26 cellular contexts compared by ENCODE assay signal in the genomic region with DNA sequence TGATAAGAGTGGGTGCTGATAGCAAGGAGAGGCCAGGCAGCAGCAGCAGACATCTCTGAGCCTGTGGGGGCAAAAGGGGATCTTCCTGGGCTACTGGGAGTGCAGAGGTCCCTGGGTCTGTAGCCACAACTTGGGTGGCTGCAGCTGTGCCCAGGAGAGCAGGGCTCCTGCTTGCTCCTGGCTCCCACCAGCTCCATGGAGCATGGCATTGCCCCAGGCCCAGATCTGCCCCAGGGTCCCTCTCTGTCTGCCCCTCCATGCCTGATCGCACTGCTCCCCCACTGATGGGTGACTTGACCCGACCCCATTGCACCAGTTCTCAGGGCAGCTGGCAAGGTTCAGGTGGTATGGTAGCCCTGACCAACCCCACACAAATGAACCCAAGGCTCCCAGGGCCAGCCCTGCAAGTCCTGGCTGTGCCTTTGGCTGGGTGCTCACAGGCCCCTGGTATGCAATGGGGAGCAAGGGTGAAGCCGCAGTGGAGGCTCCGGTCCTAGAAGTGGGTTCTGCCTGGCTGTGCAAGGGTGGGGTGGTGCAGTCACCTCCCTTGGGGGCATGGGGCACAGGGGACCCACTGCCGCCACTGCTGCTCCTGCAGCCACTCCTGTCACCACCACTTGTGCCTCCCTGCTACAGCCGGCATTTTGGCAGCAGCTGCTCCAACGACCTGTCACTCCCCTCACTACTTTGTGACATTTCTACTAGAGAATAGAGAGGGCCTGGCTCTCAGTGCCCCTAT.
"Had no signal": no experiment of that assay in that cellular context is flagged by ENCODE, and none has a peak within 500 bp of the region (broad histone marks: within the 10 kb centered on the region; RNA-seq: fewer than 3 reads in every experiment).

No MANE protein-coding gene starts in this region.

- DNase-seq: activated CD4-positive, alpha-beta T cell treated with anti-CD3 and anti-CD28 coated beads for 48 hours; activated CD4-positive, alpha-beta T cell treated with anti-CD3 and anti-CD28 coated beads, Interleukin-2, amount 50 U/mL, for 4 hours; activated CD4-positive, CD25-positive, alpha-beta regulatory T cell treated with anti-CD3 and anti-CD28 coated beads, Interleukin-2, amount 50 U/mL, for 72 hours; activated CD8-positive, alpha-beta memory T cell treated with anti-CD3 and anti-CD28 coated beads, Interleukin-2, amount 50 U/mL, for 48 hours; activated CD8-positive, alpha-beta T cell treated with anti-CD3 and anti-CD28 coated beads, Interleukin-2, amount 10 ng/mL, durations not matched to agents 7 days and 5 days; activated naive CD4-positive, alpha-beta T cell treated with anti-CD3 and anti-CD28 coated beads, Interleukin-2, amount 50 U/mL, for 16 hours; activated naive CD8-positive, alpha-beta T cell treated with anti-CD3 and anti-CD28 coated beads, Interleukin-2, amount 10 ng/mL, durations not matched to agents 7 days and 5 days; activated T-cell treated with anti-CD3 and anti-CD28 coated beads, Interleukin-2, amount 50 U/mL, for 1 hour; aorta; MV-4-11; NCI-H1092 treated with DMSO at 0.1 percent for 48 hours; NCI-H1417 treated with DMSO at 0.1 percent for 48 hours; NCI-H1694; NCI-H2029; NCI-H2107; NCI-H2171 treated with DMSO at 0.1 percent for 48 hours; NCI-H345; NCI-H510A; NCI-H526 treated with DMSO at 0.1 percent for 48 hours; Peyer's patch; SIG-M5; T-helper 17 cell; T-helper 9 cell had no signal

- H3K4me2 ChIP-seq: KMS-11 had no signal

- H3K27me3 ChIP-seq: breast epithelium, Peyer's patch had no signal

- H3K27me3 Mint-ChIP-seq: activated naive CD8-positive, alpha-beta T cell treated with anti-CD3 and anti-CD28 coated beads, Interleukin-2, amount 10 ng/mL, durations not matched to agents 7 days and 5 days; T-helper 17 cell had no signal

- H3K4me1 ChIP-seq: breast epithelium, Peyer's patch had no signal

- H3K27ac ChIP-seq: breast epithelium, KMS-11, Peyer's patch had no signal

- H3K27ac Mint-ChIP-seq: activated CD8-positive, alpha-beta T cell treated with anti-CD3 and anti-CD28 coated beads, Interleukin-2, amount 10 ng/mL, durations not matched to agents 7 days and 5 days; activated naive CD8-positive, alpha-beta T cell treated with anti-CD3 and anti-CD28 coated beads, Interleukin-2, amount 10 ng/mL, durations not matched to agents 7 days and 5 days; T-helper 17 cell; WTC11 had no signal

- H3K9me3 Mint-ChIP-seq: activated naive CD8-positive, alpha-beta T cell treated with anti-CD3 and anti-CD28 coated beads, Interleukin-2, amount 10 ng/mL, durations not matched to agents 7 days and 5 days had no signal

- H3K9me3 ChIP-seq: Peyer's patch had no signal

- ATAC-seq: activated CD8-positive, alpha-beta T cell treated with anti-CD3 and anti-CD28 coated beads, Interleukin-2, amount 10 ng/mL, durations not matched to agents 7 days and 5 days; T-helper 17 cell; WTC11 had no signal

- H3K9ac ChIP-seq: KMS-11 had no signal

- H3K4me3 ChIP-seq: breast epithelium, Peyer's patch had no signal

- H3K4me1 Mint-ChIP-seq: activated naive CD8-positive, alpha-beta T cell treated with anti-CD3 and anti-CD28 coated beads, Interleukin-2, amount 10 ng/mL, durations not matched to agents 7 days and 5 days; T-helper 17 cell; WTC11 had no signal

- H3K36me3 ChIP-seq: breast epithelium, Peyer's patch had no signal

- H3K36me3 Mint-ChIP-seq: activated naive CD8-positive, alpha-beta T cell treated with anti-CD3 and anti-CD28 coated beads, Interleukin-2, amount 10 ng/mL, durations not matched to agents 7 days and 5 days had no signal

- H3K4me3 Mint-ChIP-seq: activated CD8-positive, alpha-beta T cell treated with anti-CD3 and anti-CD28 coated beads, Interleukin-2, amount 10 ng/mL, durations not matched to agents 7 days and 5 days; activated naive CD8-positive, alpha-beta T cell treated with anti-CD3 and anti-CD28 coated beads, Interleukin-2, amount 10 ng/mL, durations not matched to agents 7 days and 5 days; T-helper 17 cell; WTC11 had no signal
